1 cellular context compared by ENCODE assay signal in the genomic region with DNA sequence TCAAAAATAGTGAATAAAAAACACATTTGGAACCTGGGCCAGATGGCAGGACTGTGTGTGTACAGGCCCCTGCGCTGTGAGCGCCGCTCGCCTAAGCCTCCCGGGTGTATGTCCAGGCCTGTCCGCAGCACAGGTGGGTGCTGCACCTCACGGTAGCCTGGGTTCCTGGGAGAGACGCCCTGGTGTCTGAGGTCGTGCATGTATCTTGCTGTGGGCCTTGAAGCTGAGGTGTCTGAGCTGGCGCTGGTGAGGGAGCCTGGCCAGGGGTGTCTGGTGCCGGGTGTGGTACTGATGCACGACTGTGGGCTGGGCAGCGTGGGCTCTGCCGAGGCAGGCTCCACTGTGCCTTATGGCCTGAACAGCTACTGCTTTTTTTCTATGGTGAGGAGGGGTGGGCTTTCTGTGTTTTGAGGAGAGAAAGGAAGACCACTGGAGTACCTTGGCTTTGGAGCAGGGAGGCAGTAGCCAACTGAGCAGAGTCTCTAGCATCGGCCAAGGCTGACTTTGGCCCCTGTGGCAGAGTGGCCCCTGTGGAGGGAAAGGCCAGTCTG.
TF ChIP-seq lines count a peak whose summit lies in the region.

No MANE protein-coding gene starts in this region.

TF ChIP-seq in K562, 482 proteins besides CTCF, POLR2A, EP300 and RAD21 (continued from another document and continues in another):
- TF ChIP-seq ZNF398 (CRISPR knock-in tag; IDR thresholded peaks at IDR 0.05) (0 out of 2 replicates have a peak, but pooled peaks have one; percentile 21), RFX7 (CRISPR knock-in tag; IDR thresholded peaks at IDR 0.05) (no peak), POLR3A (IDR thresholded peaks at IDR 0.05; ENCODE audit: borderline replicate concordance, extremely low read depth, insufficient read depth, insufficient read length) (no peak), FOXA3 (CRISPR knock-in tag; conservative IDR thresholded peaks at IDR 0.05 in 1 of 2, IDR thresholded peaks at IDR 0.05 in 1 of 2) (no peak), HNRNPLL (IDR thresholded peaks at IDR 0.05; ENCODE audit: low read depth, low read length, poor library complexity, severe bottlenecking) (no peak), POLR2G (IDR thresholded peaks at IDR 0.05; ENCODE audit: low read depth, low read length) (peak; percentile 79), CSDE1 (IDR thresholded peaks at IDR 0.05) (no peak), SUPT5H (IDR thresholded peaks at IDR 0.05) (peak; percentile 91), ATF2 (CRISPR knock-in tag; IDR thresholded peaks at IDR 0.05) (no peak), ZNF436 (CRISPR knock-in tag; IDR thresholded peaks at IDR 0.05) (no peak), TBL1XR1 (IDR thresholded peaks at IDR 0.05; ENCODE audit: low read length in 2 of 2) (no peak), ATF3 (IDR thresholded peaks at IDR 0.05) (no peak), ATF3 (CRISPR knock-in tag; conservative IDR thresholded peaks at IDR 0.05) (no peak), RBM14 (IDR thresholded peaks at IDR 0.05; ENCODE audit: borderline replicate concordance, insufficient read depth, low read depth, low read length) (no peak), MAX (CRISPR knock-in tag; IDR thresholded peaks at IDR 0.05) (no peak), MLLT1 (IDR thresholded peaks at IDR 0.05) (no peak), ILF3 (IDR thresholded peaks at IDR 0.05; ENCODE audit: borderline replicate concordance) (peak; percentile 57; the same call in 1 of the 2 replicates), RHOXF2B (CRISPR knock-in tag; conservative IDR thresholded peaks at IDR 0.05) (0 out of 2 replicates have a peak, but pooled peaks have one; percentile 20), ZNF830 (CRISPR knock-in tag; IDR thresholded peaks at IDR 0.05) (peak; percentile 82; the same call in 1 of the 2 replicates), MXI1 (IDR thresholded peaks at IDR 0.05; ENCODE audit: low read depth, low read length) (no peak), CTCFL (IDR thresholded peaks at IDR 0.05; ENCODE audit: borderline replicate concordance, insufficient read depth, low read depth, low read length, poor library complexity, severe bottlenecking) (no peak)
- TF ChIP-seq, protein P1, sequence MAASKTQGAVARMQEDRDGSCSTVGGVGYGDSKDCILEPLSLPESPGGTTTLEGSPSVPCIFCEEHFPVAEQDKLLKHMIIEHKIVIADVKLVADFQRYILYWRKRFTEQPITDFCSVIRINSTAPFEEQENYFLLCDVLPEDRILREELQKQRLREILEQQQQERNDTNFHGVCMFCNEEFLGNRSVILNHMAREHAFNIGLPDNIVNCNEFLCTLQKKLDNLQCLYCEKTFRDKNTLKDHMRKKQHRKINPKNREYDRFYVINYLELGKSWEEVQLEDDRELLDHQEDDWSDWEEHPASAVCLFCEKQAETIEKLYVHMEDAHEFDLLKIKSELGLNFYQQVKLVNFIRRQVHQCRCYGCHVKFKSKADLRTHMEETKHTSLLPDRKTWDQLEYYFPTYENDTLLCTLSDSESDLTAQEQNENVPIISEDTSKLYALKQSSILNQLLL (CRISPR knock-in tag; IDR thresholded peaks at IDR 0.05; ENCODE audit: borderline replicate concordance), result peak; percentile 52; the same call in 1 of the 2 replicates
- TF ChIP-seq, protein P2, sequence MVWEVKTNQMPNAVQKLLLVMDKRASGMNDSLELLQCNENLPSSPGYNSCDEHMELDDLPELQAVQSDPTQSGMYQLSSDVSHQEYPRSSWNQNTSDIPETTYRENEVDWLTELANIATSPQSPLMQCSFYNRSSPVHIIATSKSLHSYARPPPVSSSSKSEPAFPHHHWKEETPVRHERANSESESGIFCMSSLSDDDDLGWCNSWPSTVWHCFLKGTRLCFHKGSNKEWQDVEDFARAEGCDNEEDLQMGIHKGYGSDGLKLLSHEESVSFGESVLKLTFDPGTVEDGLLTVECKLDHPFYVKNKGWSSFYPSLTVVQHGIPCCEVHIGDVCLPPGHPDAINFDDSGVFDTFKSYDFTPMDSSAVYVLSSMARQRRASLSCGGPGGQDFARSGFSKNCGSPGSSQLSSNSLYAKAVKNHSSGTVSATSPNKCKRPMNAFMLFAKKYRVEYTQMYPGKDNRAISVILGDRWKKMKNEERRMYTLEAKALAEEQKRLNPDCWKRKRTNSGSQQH (CRISPR knock-in tag; IDR thresholded peaks at IDR 0.05), result peak; percentile 83
- TF ChIP-seq, protein P3, sequence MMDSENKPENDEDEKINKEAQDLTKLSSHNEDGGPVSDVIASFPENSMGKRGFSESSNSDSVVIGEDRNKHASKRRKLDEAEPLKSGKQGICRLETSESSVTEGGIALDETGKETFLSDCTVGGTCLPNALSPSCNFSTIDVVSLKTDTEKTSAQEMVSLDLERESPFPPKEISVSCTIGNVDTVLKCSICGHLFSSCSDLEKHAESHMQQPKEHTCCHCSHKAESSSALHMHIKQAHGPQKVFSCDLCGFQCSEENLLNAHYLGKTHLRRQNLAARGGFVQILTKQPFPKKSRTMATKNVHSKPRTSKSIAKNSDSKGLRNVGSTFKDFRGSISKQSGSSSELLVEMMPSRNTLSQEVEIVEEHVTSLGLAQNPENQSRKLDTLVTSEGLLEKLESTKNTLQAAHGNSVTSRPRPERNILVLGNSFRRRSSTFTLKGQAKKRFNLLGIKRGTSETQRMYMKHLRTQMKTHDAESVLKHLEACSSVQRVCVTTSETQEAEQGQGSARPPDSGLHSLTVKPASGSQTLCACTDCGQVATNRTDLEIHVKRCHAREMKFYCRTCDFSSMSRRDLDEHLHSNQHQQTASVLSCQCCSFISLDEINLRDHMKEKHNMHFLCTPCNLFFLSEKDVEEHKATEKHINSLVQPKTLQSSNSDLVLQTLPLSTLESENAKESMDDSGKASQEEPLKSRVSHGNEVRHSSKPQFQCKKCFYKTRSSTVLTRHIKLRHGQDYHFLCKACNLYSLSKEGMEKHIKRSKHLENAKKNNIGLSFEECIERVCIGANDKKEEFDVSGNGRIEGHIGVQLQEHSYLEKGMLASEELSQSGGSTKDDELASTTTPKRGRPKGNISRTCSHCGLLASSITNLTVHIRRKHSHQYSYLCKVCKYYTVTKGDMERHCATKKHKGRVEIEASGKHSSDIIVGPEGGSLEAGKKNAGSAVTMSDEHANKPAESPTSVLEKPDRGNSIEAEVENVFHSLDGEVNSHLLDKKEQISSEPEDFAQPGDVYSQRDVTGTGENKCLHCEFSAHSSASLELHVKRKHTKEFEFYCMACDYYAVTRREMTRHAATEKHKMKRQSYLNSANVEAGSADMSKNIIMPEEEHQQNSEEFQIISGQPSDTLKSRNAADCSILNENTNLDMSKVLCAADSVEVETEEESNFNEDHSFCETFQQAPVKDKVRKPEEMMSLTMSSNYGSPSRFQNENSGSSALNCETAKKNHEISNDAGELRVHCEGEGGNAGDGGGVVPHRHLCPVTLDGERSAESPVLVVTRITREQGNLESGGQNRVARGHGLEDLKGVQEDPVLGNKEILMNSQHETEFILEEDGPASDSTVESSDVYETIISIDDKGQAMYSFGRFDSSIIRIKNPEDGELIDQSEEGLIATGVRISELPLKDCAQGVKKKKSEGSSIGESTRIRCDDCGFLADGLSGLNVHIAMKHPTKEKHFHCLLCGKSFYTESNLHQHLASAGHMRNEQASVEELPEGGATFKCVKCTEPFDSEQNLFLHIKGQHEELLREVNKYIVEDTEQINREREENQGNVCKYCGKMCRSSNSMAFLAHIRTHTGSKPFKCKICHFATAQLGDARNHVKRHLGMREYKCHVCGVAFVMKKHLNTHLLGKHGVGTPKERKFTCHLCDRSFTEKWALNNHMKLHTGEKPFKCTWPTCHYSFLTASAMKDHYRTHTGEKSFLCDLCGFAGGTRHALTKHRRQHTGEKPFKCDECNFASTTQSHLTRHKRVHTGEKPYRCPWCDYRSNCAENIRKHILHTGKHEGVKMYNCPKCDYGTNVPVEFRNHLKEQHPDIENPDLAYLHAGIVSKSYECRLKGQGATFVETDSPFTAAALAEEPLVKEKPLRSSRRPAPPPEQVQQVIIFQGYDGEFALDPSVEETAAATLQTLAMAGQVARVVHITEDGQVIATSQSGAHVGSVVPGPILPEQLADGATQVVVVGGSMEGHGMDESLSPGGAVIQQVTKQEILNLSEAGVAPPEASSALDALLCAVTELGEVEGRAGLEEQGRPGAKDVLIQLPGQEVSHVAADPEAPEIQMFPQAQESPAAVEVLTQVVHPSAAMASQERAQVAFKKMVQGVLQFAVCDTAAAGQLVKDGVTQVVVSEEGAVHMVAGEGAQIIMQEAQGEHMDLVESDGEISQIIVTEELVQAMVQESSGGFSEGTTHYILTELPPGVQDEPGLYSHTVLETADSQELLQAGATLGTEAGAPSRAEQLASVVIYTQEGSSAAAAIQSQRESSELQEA (IDR thresholded peaks at IDR 0.05; ENCODE audit: low read depth), result no peak
- TF ChIP-seq, protein P4, sequence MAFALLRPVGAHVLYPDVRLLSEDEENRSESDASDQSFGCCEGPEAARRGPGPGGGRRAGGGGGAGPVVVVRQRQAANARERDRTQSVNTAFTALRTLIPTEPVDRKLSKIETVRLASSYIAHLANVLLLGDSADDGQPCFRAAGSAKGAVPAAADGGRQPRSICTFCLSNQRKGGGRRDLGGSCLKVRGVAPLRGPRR (CRISPR knock-in tag; IDR thresholded peaks at IDR 0.05), result peak; percentile 14; the same call in 1 of the 2 replicates
- TF ChIP-seq, protein P5, sequence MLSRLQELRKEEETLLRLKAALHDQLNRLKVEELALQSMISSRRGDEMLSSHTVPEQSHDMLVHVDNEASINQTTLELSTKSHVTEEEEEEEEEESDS (CRISPR knock-in tag; IDR thresholded peaks at IDR 0.05), result no peak
